In the genomic region with DNA sequence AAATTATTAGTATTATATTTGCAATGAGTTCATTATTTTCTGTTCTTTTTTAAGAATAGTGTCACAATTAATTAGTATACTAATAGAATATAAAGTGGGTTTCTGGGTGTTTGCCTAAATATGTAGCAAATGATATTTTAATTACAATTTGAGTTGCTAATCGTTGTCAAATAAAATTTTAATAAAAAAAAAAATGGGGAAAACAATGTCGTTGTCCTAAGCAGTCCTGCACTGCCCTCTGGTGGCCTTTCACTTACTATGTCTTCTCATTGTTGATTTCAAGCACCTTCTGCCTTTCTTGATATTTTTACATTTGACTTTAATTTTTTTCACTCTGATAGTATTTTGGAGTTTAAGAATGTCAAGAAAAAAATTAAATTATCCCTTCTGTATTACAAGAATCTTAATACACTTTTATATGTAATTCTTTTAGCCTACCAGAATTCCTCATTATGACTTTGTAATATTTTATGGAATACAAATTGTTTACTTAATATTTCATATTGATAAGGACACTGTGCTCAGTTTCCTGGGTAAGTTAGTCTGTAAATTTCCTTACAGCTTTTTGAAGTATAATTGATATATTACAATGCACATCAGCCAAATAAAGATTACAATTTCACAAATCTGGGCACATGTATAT, we compare ENCODE assay signal across 8 cellular contexts.
A peak's percentile ranks its signal among the peaks of the same experiment; 100 is the strongest.
DNase-seq lines count a peak whose midpoint lies in the region; ATAC-seq and TF ChIP-seq lines count a peak whose summit lies in the region.

No MANE protein-coding gene starts in this region.

- no peaks in the 10 kb centered on the region for H3K36me3 Mint-ChIP-seq in activated CD4-positive, alpha-beta T cell treated with anti-CD3 and anti-CD28 coated beads, Interleukin-2, amount 10 ng/mL, durations not matched to agents 24 days and 14 days (ENCODE audit: low read depth)

- no peak overlapping the region for H3K4me3 Mint-ChIP-seq in activated CD4-positive, alpha-beta T cell treated with anti-CD3 and anti-CD28 coated beads, Interleukin-2, amount 10 ng/mL, durations not matched to agents 24 days and 14 days

- peak; percentile 59 for DNase-seq in activated CD4-positive, alpha-beta T cell treated with anti-CD3 and anti-CD28 coated beads, Interleukin-2, amount 10 ng/mL, durations not matched to agents 24 days and 14 days
- no peak for DNase-seq in activated CD4-positive, alpha-beta T cell treated with anti-CD3 and anti-CD28 coated beads for 1 hour
- peak; percentile 80 for DNase-seq in WERI-Rb-1
- peak in 37 of 42 donors; percentile 9 to 82 (median 59) for DNase-seq in head of caudate nucleus
- no peak for DNase-seq in thoracic aorta (ENCODE audit: low spot score)
- no peak for DNase-seq in GDM1 (lab: John Stamatoyannopoulos, UW)

- H3K36me3 ChIP-seq in WERI-Rb-1 (no peaks in the 10 kb centered on the region), thoracic aorta (no peaks in the 10 kb centered on the region)

- H3K27me3 ChIP-seq in WERI-Rb-1 (ENCODE audit: insufficient read depth, low read depth, severe bottlenecking) (no peaks in the 10 kb centered on the region), thoracic aorta (replicated peaks; ENCODE audit: insufficient read depth) (no peaks in the 10 kb centered on the region)

- H3K27me3 Mint-ChIP-seq in activated CD4-positive, alpha-beta T cell treated with anti-CD3 and anti-CD28 coated beads, Interleukin-2, amount 10 ng/mL, durations not matched to agents 24 days and 14 days: no peaks in the 10 kb centered on the region

- intact Hi-C loops in activated CD4-positive, alpha-beta T cell treated with anti-CD3 and anti-CD28 coated beads, Interleukin-2, amount 10 ng/mL, durations not matched to agents 24 days and 14 days (cut with micrococcal nuclease): no loop called here
- intact Hi-C loops in head of caudate nucleus (cut with DNase I): no loop called here

- H3K4me1 Mint-ChIP-seq in activated CD4-positive, alpha-beta T cell treated with anti-CD3 and anti-CD28 coated beads, Interleukin-2, amount 10 ng/mL, durations not matched to agents 24 days and 14 days: no peaks in the 10 kb centered on the region

- no peak overlapping the region for H3K4me3 ChIP-seq in WERI-Rb-1 (ENCODE audit: low read depth, low read length)
- no peak overlapping the region for H3K4me3 ChIP-seq in thoracic aorta

- H3K27ac ChIP-seq in WERI-Rb-1 (peak overlapping the region; percentile 1; the same call in 1 of the 2 replicates), thoracic aorta (no peak overlapping the region)

- no peak overlapping the region for H3K27ac Mint-ChIP-seq in activated CD4-positive, alpha-beta T cell treated with anti-CD3 and anti-CD28 coated beads, Interleukin-2, amount 10 ng/mL, durations not matched to agents 24 days and 14 days

- H3K4me1 ChIP-seq in thoracic aorta (ENCODE audit: control insufficient read depth in 1 of 2, low read depth in 2 of 2): no peaks in the 10 kb centered on the region

- H3K9me3 Mint-ChIP-seq in activated CD4-positive, alpha-beta T cell treated with anti-CD3 and anti-CD28 coated beads, Interleukin-2, amount 10 ng/mL, durations not matched to agents 24 days and 14 days: peaks cover 12% of the 10 kb centered on the region

- H3K9me3 ChIP-seq in WERI-Rb-1 (ENCODE audit: severe bottlenecking): peaks cover 35% of the 10 kb centered on the region
- H3K9me3 ChIP-seq in thoracic aorta: no peaks in the 10 kb centered on the region

- ATAC-seq in thoracic aorta (ENCODE audit: insufficient number of reproducible peaks, low FRiP score, low read depth): no peak
- ATAC-seq in GM21737 (IDR thresholded peaks at IDR 0.05; ENCODE audit: unreplicated experiment): no peak

- TF ChIP-seq CTCF in LNCAP (IDR thresholded peaks at IDR 0.05) (peak; percentile 90), WERI-Rb-1 (IDR thresholded peaks at IDR 0.05; ENCODE audit: low read depth, low read length) (peak; percentile 62), thoracic aorta (IDR thresholded peaks at IDR 0.05) (peak; percentile 49)

Comparison
In these comparisons a context has a peak if more than half of its experiments do, and no peak if none do; other contexts are left out.
1. DNase-seq: peak in activated CD4-positive, alpha-beta T cell treated with anti-CD3 and anti-CD28 coated beads, Interleukin-2, amount 10 ng/mL, durations not matched to agents 24 days and 14 days (single experiment), WERI-Rb-1 (single experiment) and head of caudate nucleus (37 of 42); none in activated CD4-positive, alpha-beta T cell treated with anti-CD3 and anti-CD28 coated beads for 1 hour (single experiment), thoracic aorta (single experiment) and GDM1 (single experiment).
2. Peak in every context shown above with its lines, with median percentiles within 50 percentile points of each other: CTCF ChIP-seq.